Comparison of ENCODE assay signal across 8 cellular contexts in the genomic region with DNA sequence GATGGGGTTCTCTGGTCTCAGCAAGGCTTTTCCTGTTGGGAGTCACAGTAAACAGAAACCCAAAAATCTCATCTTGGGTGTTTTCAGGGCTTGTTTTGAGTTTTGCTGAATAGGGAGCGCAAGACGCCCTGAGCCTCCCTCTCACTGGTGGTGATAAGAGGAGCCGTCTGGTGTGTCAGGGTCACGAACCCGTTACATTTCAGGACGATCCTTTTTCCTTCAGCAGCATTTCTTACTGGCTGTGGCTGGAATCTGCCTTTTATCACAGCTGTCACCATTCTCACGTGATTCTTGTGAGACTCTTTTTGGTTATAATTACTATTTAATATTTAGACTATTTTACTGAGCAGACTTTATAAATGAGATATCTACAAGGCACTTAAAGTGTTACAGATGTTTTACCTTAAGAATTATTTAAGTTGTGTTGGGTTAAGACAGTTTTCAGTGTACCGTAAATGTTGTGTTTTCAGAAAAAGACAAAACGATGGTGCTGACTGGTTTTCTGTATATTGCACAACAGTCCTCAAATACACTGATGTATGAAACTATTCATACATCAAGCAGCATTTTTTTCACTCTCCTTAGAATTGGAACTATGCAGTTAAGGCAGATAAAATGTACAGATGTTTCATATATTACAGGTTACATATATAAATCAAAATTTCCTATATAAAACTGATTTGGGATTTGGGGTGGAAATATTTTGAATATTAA. TPM values are rescaled to one million over a fixed set of nuclear protein-coding genes. Genes with fewer than 3 reads are reported as not detected.
DNase-seq lines count a peak whose midpoint lies in the region; ATAC-seq, FAIRE-seq and TF ChIP-seq lines count a peak whose summit lies in the region.

No MANE protein-coding gene starts in this region.

- TF ChIP-seq CTCF in Peyer's patch (IDR thresholded peaks at IDR 0.05) (no peak), H1 (IDR thresholded peaks at IDR 0.05; ENCODE audit: control extremely low read depth in 1 of 3, insufficient read depth in 1 of 3, low read depth in 1 of 3, low read length in 3 of 3) (no peak), ovary (IDR thresholded peaks at IDR 0.05) (no peak), omental fat pad (IDR thresholded peaks at IDR 0.05) (no peak)

- H4K8ac ChIP-seq in H1 (ENCODE audit: extremely low read depth, insufficient read depth, low read length), result no peak overlapping the region

- peak overlapping the region; percentile 51; the same call in 1 of the 2 replicates for H3K18ac ChIP-seq in H1 (ENCODE audit: extremely low read depth, low read length)

- H3K14ac ChIP-seq in H1 (ENCODE audit: insufficient read length), result no peak overlapping the region

- H4K5ac ChIP-seq in H1 (ENCODE audit: insufficient read length, low read depth, low read length), result no peak overlapping the region

- H3K79me1 ChIP-seq in H1 (ENCODE audit: low read depth, low read length), result no peaks in the 10 kb centered on the region; the same call in 1 of the 2 replicates

- H2BK120ac ChIP-seq in H1 (replicated peaks; ENCODE audit: low read depth, low read length), result no peak overlapping the region

- no peak for TF ChIP-seq RAD21 in H1 (IDR thresholded peaks at IDR 0.05 in 1 of 2, conservative IDR thresholded peaks at IDR 0.05 in 1 of 2; ENCODE audit: low read depth in 2 of 2, low read length in 2 of 2)

- H3K9me3 Mint-ChIP-seq in CD4-positive, CD25-positive, alpha-beta regulatory T cell, result no peaks in the 10 kb centered on the region

- peaks cover 24% of the 10 kb centered on the region for H3K36me3 Mint-ChIP-seq in CD4-positive, CD25-positive, alpha-beta regulatory T cell

- no peak overlapping the region for H3K27ac ChIP-seq in CD4-positive, CD25-positive, alpha-beta regulatory T cell (ENCODE audit: insufficient read depth, low read length, poor library complexity, severe bottlenecking)
- H3K27ac ChIP-seq in Peyer's patch (peak overlapping the region; percentile 18 to 76 (median 30)), H1 (ENCODE audit: low read depth, low read length) (no peak overlapping the region), ovary (peak overlapping the region; percentile 17 to 85)

- H2BK15ac ChIP-seq in H1 (ENCODE audit: low read length), result no peak overlapping the region; the same call in 1 of the 2 replicates

- no peaks in the 10 kb centered on the region for H3K9me3 ChIP-seq in CD4-positive, CD25-positive, alpha-beta regulatory T cell (ENCODE audit: control insufficient read depth in 2 of 2, low read length in 2 of 2)
- H3K9me3 ChIP-seq in Peyer's patch, result no peaks in the 10 kb centered on the region
- H3K9me3 ChIP-seq in H1 (ENCODE audit: insufficient read depth in 2 of 2, low read depth in 1 of 2, low read length in 1 of 2), result no peaks in the 10 kb centered on the region; a peak in 1 of 4 replicates
- no peaks in the 10 kb centered on the region for H3K9me3 ChIP-seq in ovary

- H3K27me3 Mint-ChIP-seq in CD4-positive, CD25-positive, alpha-beta regulatory T cell, result no peaks in the 10 kb centered on the region

- H2BK5ac ChIP-seq in H1 (ENCODE audit: low read depth, low read length), result no peak overlapping the region; the same call in 1 of the 2 replicates

- CTCF ChIA-PET in H1 (lab: Charles Lee; ENCODE audit: partially characterized antibody), result interaction anchor here (0.6 to 4.7 kb wide), 24 partner anchors 10 to 699 kb away, joined by 3 to 38 read pairs (median 4); partner anchors contain the start of gene SUN1

- no peak for DNase-seq in CD4-positive, CD25-positive, alpha-beta regulatory T cell
- DNase-seq in Peyer's patch, result no peak
- DNase-seq in H1 (ENCODE audit: low read depth in 1 of 2, low spot score in 2 of 2), result no peak
- peak in 4 of 5 donors; percentile 55 to 78 (median 69) for DNase-seq in ovary
- no peak for DNase-seq in SKM-1 treated with dmso at 0.1 percent for 144 hours (lab: John Stamatoyannopoulos, UW; ENCODE audit: unreplicated experiment)
- no peak for DNase-seq in NCI-H1930 (lab: John Stamatoyannopoulos, UW)
- no peak for DNase-seq in omental fat pad (ENCODE audit: low spot score)

- peak overlapping the region in 2 of 3 donors; percentile 71 to 84 for H3K27ac Mint-ChIP-seq in CD4-positive, CD25-positive, alpha-beta regulatory T cell

- peak overlapping the region; percentile 45; the same call in 1 of the 2 replicates for H2BK12ac ChIP-seq in H1 (ENCODE audit: low read depth, low read length)

- H2AK5ac ChIP-seq in H1 (ENCODE audit: low read depth, low read length), result no peak overlapping the region

- H3K23ac ChIP-seq in H1 (ENCODE audit: insufficient read length), result no peak overlapping the region

- peaks cover 20% of the 10 kb centered on the region for H3K4me1 ChIP-seq in CD4-positive, CD25-positive, alpha-beta regulatory T cell (ENCODE audit: control insufficient read depth, insufficient read depth, low read length, poor library complexity, severe bottlenecking)
- H3K4me1 ChIP-seq in Peyer's patch, result peaks cover 0 to 30% (median 7%) of the 10 kb centered on the region in 4 donors
- H3K4me1 ChIP-seq in H1 (replicated peaks in 1 of 4; ENCODE audit: control insufficient read depth in 3 of 4, insufficient read depth in 4 of 4, low read length in 3 of 4), result peaks cover 0 to 5% (median 0%) of the 10 kb centered on the region in 4 experiments; a peak in 5 of 7 replicates
- H3K4me1 ChIP-seq in ovary (ENCODE audit: insufficient read depth), result peaks cover 23% of the 10 kb centered on the region

- no peaks in the 10 kb centered on the region for H3K27me3 ChIP-seq in CD4-positive, CD25-positive, alpha-beta regulatory T cell (ENCODE audit: control insufficient read depth, insufficient read depth, low read length)
- H3K27me3 ChIP-seq in Peyer's patch (no peaks in the 10 kb centered on the region), H1 (replicated peaks in 1 of 4; ENCODE audit: control insufficient read depth in 3 of 4, extremely low read depth in 1 of 4, insufficient read depth in 3 of 4, low read length in 3 of 4) (no peaks in the 10 kb centered on the region), ovary (no peaks in the 10 kb centered on the region)

- H4K91ac ChIP-seq in H1 (replicated peaks; ENCODE audit: insufficient read length, low read length), result no peak overlapping the region

- peaks cover 11 to 21% of the 10 kb centered on the region in 2 experiments for H3K79me2 ChIP-seq in H1 (ENCODE audit: control insufficient read depth in 1 of 2, insufficient read depth in 2 of 2, low read length in 2 of 2)

- ATAC-seq in CD4-positive, CD25-positive, alpha-beta regulatory T cell (ENCODE audit: low read depth in 2 of 2), result no peak
- ATAC-seq in HG02885 (IDR thresholded peaks at IDR 0.05; ENCODE audit: poor library complexity, unreplicated experiment) (no peak), omental fat pad (ENCODE audit: low FRiP score) (no peak)

- FAIRE-seq in H1 (lab: Jason Lieb, UNC), result no peak

- intact Hi-C loops in ovary (cut with DNase I), result loop anchor here in 3 of 4 donors (5.0 to 10.0 kb wide), 5 partner anchors 37 to 349 kb away; no protein-coding TSS in a partner anchor

- no peak overlapping the region for H3K4me3 ChIP-seq in CD4-positive, CD25-positive, alpha-beta regulatory T cell (ENCODE audit: low read depth, low read length)
- H3K4me3 ChIP-seq in Peyer's patch, result no peak overlapping the region
- H3K4me3 ChIP-seq in H1 (ENCODE audit: extremely low read depth in 1 of 4, insufficient read depth in 2 of 4, low read depth in 3 of 4, low read length in 4 of 4), result no peak overlapping the region
- no peak overlapping the region for H3K4me3 ChIP-seq in ovary

- no peak overlapping the region for H3K56ac ChIP-seq in H1 (replicated peaks; ENCODE audit: insufficient read length, low read depth, low read length)

- TF ChIP-seq POLR2A in Peyer's patch (IDR thresholded peaks at IDR 0.05) (no peak), H1 (IDR thresholded peaks at IDR 0.05; ENCODE audit: control extremely low read depth in 1 of 2, low read depth in 2 of 2, low read length in 2 of 2) (no peak), ovary (IDR thresholded peaks at IDR 0.05) (no peak)

- peak overlapping the region in 1 of 4 donors; percentile 7 for H3K4me3 Mint-ChIP-seq in CD4-positive, CD25-positive, alpha-beta regulatory T cell

- no peak overlapping the region for H3K4me2 ChIP-seq in H1 (ENCODE audit: insufficient read depth in 1 of 2, low read depth in 2 of 2, low read length in 2 of 2)

- TF ChIP-seq EP300 in H1 (IDR thresholded peaks at IDR 0.05; ENCODE audit: borderline replicate concordance in 1 of 2, low read depth in 2 of 2, low read length in 2 of 2), result no peak
- TF ChIP-seq EP300 in ovary (IDR thresholded peaks at IDR 0.05), result no peak

- H3K36me3 ChIP-seq in CD4-positive, CD25-positive, alpha-beta regulatory T cell (ENCODE audit: control insufficient read depth, insufficient read depth, low read length), result peaks cover 20% of the 10 kb centered on the region
- H3K36me3 ChIP-seq in Peyer's patch, result peaks cover 0 to 42% (median 0%) of the 10 kb centered on the region in 3 donors
- peaks cover 0 to 35% (median 22%) of the 10 kb centered on the region in 4 experiments; a peak in 7 of 8 replicates for H3K36me3 ChIP-seq in H1 (ENCODE audit: control insufficient read depth in 2 of 4, insufficient read depth in 4 of 4, low read length in 3 of 4)
- H3K36me3 ChIP-seq in ovary, result no peaks in the 10 kb centered on the region

- POLR2A ChIA-PET in H1 (lab: Charles Lee; ENCODE audit: partially characterized antibody), result interaction anchor here (0.6 to 1.0 kb wide), 2 partner anchors 15 to 57 kb away, joined by 3 to 5 read pairs; no protein-coding TSS in a partner anchor

- H4K20me1 ChIP-seq in H1 (replicated peaks in 1 of 2; ENCODE audit: control insufficient read depth in 1 of 2, insufficient read depth in 2 of 2, low read length in 2 of 2), result peaks cover 6 to 9% of the 10 kb centered on the region in 2 experiments

- no peak overlapping the region for H3K4ac ChIP-seq in H1 (replicated peaks; ENCODE audit: insufficient read length, low read depth, low read length)

- H2AFZ ChIP-seq in H1 (ENCODE audit: low read length), result no peak overlapping the region

- peaks cover 5% of the 10 kb centered on the region; the same call in 1 of the 2 replicates for H3K23me2 ChIP-seq in H1 (ENCODE audit: low read depth, low read length)

- 88% methylated on average over 9 of the region's 9 CpGs; no CpG with 5 or more reads in 1 of the 2 experiments for WGBS in H1 (ENCODE audit: extremely low coverage in 1 of 2, insufficient coverage in 1 of 2, insufficient read length in 1 of 2, insufficient replicate concordance in 2 of 2, low coverage in 1 of 2, low lambda C conversion rate in 2 of 2, missing lambda C conversion rate in 1 of 2), 2 experiments
- 10 to 22% (median 16%) methylated on average over 9 of the region's 9 CpGs for WGBS in ovary, 3 donors

- no peak overlapping the region for H3K9ac ChIP-seq in H1 (replicated peaks in 1 of 4; ENCODE audit: extremely low read depth in 1 of 4, low read depth in 3 of 4, low read length in 3 of 4)

- H2BK20ac ChIP-seq in H1 (ENCODE audit: low read length), result no peak overlapping the region

- peaks cover 12 to 28% (median 17%) of the 10 kb centered on the region in 4 donors for H3K4me1 Mint-ChIP-seq in CD4-positive, CD25-positive, alpha-beta regulatory T cell

RNA-seq across cellular contexts. Expression of gene GET4, which starts 2.2 kb away (rescaled TPM):
- total RNA-seq in CD4-positive, CD25-positive, alpha-beta regulatory T cell, result 67.8 TPM
- 10 to 100 TPM; 23.9 to 30.8 (median 28.4) TPM for polyA plus RNA-seq in CD4-positive, CD25-positive, alpha-beta regulatory T cell
- total RNA-seq in Peyer's patch, result 10 to 100 TPM; 29.7 to 93.3 (median 56.8) TPM
- 52.1 and 56.7 TPM in 2 replicates for total RNA-seq in H1 (2021; fragmentation: NEBNext Ultra II Directional; extraction: Animal tissue kit (Norgen Biotek cat#: 25700))
- polyA plus RNA-seq in H1 (2011; rRNA removed), result 74.1 and 95.0 TPM in 2 replicates
- 73.5 TPM for polyA plus RNA-seq in H1 (2011; cell fraction: cytosol; rRNA removed)
- 137 TPM for polyA plus RNA-seq in H1 (2011; cell fraction: nucleus; rRNA removed)
- polyA plus RNA-seq in H1 (2012, experiment 1 of 2), result 42.9 to 72.1 TPM (median 69.9 TPM) in 4 replicates
- polyA plus RNA-seq in H1 (2012, experiment 2 of 2), result 52.9 TPM
- 40.9 TPM for polyA plus RNA-seq in H1 (2013, experiment 1 of 2)
- 40.1 TPM for polyA plus RNA-seq in H1 (2013, experiment 2 of 2)
- polyA minus RNA-seq in H1 (2011; rRNA and poly(A)+ RNA removed), result 17.7 and 19.3 TPM in 2 replicates
- 28.7 TPM for polyA minus RNA-seq in H1 (2011; cell fraction: cytosol; rRNA and poly(A)+ RNA removed)
- 22.5 TPM for polyA minus RNA-seq in H1 (2011; cell fraction: nucleus; rRNA and poly(A)+ RNA removed)
- total RNA-seq in ovary, result 10 to 100 TPM; 16.8 to 37.6 (median 30.4) TPM
- polyA plus RNA-seq in ovary, result 10 to 100 TPM in 1 of 2 donors, 1 to 10 TPM in 1; 7.2 to 37.2 TPM
- 10 to 100 TPM; 18.7 to 28.5 (median 23.5) TPM for total RNA-seq in omental fat pad

RNA-seq across cellular contexts. Expression of gene SUN1, which starts 41.9 kb away (rescaled TPM):
- 90.0 TPM for total RNA-seq in CD4-positive, CD25-positive, alpha-beta regulatory T cell
- polyA plus RNA-seq in CD4-positive, CD25-positive, alpha-beta regulatory T cell, result 10 to 100 TPM; 46.8 to 56.1 (median 53.7) TPM
- total RNA-seq in Peyer's patch, result 100 to 1,000 TPM; 113 to 259 (median 192) TPM
- 105 and 108 TPM in 2 replicates for total RNA-seq in H1 (2021; fragmentation: NEBNext Ultra II Directional; extraction: Animal tissue kit (Norgen Biotek cat#: 25700))
- polyA plus RNA-seq in H1 (2011; rRNA removed), result 158 and 324 TPM in 2 replicates
- 235 TPM for polyA plus RNA-seq in H1 (2011; cell fraction: cytosol; rRNA removed)
- 512 TPM for polyA plus RNA-seq in H1 (2011; cell fraction: nucleus; rRNA removed)
- polyA plus RNA-seq in H1 (2012, experiment 1 of 2), result 69.8 to 110 TPM (median 95.7 TPM) in 4 replicates
- 31.4 TPM for polyA plus RNA-seq in H1 (2012, experiment 2 of 2)
- polyA plus RNA-seq in H1 (2013, experiment 1 of 2), result 110 TPM
- 106 TPM for polyA plus RNA-seq in H1 (2013, experiment 2 of 2)
- polyA minus RNA-seq in H1 (2011; rRNA and poly(A)+ RNA removed), result 149 and 180 TPM in 2 replicates
- polyA minus RNA-seq in H1 (2011; cell fraction: cytosol; rRNA and poly(A)+ RNA removed), result 83.6 TPM
- polyA minus RNA-seq in H1 (2011; cell fraction: nucleus; rRNA and poly(A)+ RNA removed), result 211 TPM
- 100 to 1,000 TPM; 140 to 196 (median 154) TPM for total RNA-seq in ovary
- polyA plus RNA-seq in ovary, result 100 to 1,000 TPM; 100 to 135 TPM
- total RNA-seq in omental fat pad, result 100 to 1,000 TPM; 124 to 245 (median 174) TPM

Comparison
In these comparisons a context has a peak if more than half of its experiments do, and no peak if none do; other contexts are left out.
1. DNase-seq: peak in ovary (4 of 5); none in CD4-positive, CD25-positive, alpha-beta regulatory T cell (0 of 3), Peyer's patch (0 of 3), H1 (0 of 2), SKM-1 treated with dmso at 0.1 percent for 144 hours (single experiment), NCI-H1930 (0 of 2) and omental fat pad (single experiment).
2. H3K27ac ChIP-seq: peak in Peyer's patch (4 of 4) and ovary (2 of 2); none in CD4-positive, CD25-positive, alpha-beta regulatory T cell (single experiment) and H1 (single experiment).